ENCODE assay signal across 7 cellular contexts in genomic region chr7:99407849-99408346, GRCh38. TPM values are rescaled to one million over a fixed set of nuclear protein-coding genes. Genes with fewer than 3 reads are reported as not detected.
A peak's percentile ranks its signal among the peaks of the same experiment; 100 is the strongest.
DNase-seq lines count a peak whose midpoint lies in the region; ATAC-seq, FAIRE-seq and TF ChIP-seq lines count a peak whose summit lies in the region.

No MANE protein-coding gene starts in this region.

- peak overlapping the region; percentile 95 for H3K9ac ChIP-seq in SU-DHL-6 (ENCODE audit: low read length)

- H2AFZ ChIP-seq in SU-DHL-6 (ENCODE audit: low read depth, low read length, severe bottlenecking) = peak overlapping the region; percentile 85

- ATAC-seq in HG02970 (IDR thresholded peaks at IDR 0.05; ENCODE audit: low FRiP score, unreplicated experiment) = peak; percentile 3

- H3K4me3 ChIP-seq in SU-DHL-6 (ENCODE audit: insufficient read depth, low read length, poor library complexity, severe bottlenecking) (peak overlapping the region; percentile 73), skin epidermis (peak overlapping the region; percentile 61 to 98 (median 90))

- peak; percentile 16 for DNase-seq in G401 (ENCODE audit: low spot score)
- DNase-seq in T47D (ENCODE audit: low read depth in 1 of 2, low spot score in 1 of 2) = peak; percentile 48 to 66
- DNase-seq in inferior parietal cortex (ENCODE audit: extremely low spot score) = peak; percentile 28
- no peak for DNase-seq in D721Med (ENCODE audit: insufficient read length, low spot score)

- TF ChIP-seq CTCF in SU-DHL-6 (IDR thresholded peaks at IDR 0.05; ENCODE audit: insufficient read depth, low read length, poor library complexity, severe bottlenecking) (no peak), D721Med (IDR thresholded peaks at IDR 0.05; ENCODE audit: insufficient read depth, missing control alignments) (no peak)

- H3K36me3 ChIP-seq in SU-DHL-6 (ENCODE audit: low read length) = peaks cover 16% of the 10 kb centered on the region; the same call in 1 of the 2 replicates

- no peaks in the 10 kb centered on the region for H3K9me3 ChIP-seq in SU-DHL-6 (ENCODE audit: insufficient read depth, low read length)

- H3K27me3 ChIP-seq in SU-DHL-6 (ENCODE audit: low read length) = no peaks in the 10 kb centered on the region

- FAIRE-seq in D721Med (lab: Jason Lieb, UNC) = no peak

- H3K79me2 ChIP-seq in SU-DHL-6 (ENCODE audit: insufficient read depth, low read length) = peaks cover 71% of the 10 kb centered on the region

- peaks cover 6% of the 10 kb centered on the region for H3F3A ChIP-seq in SU-DHL-6 (ENCODE audit: insufficient read depth)

- H3K27ac ChIP-seq in SU-DHL-6 (ENCODE audit: low read depth, low read length) (peak overlapping the region; percentile 83), skin epidermis (peak overlapping the region; percentile 83 to 99 (median 98))

- no peaks in the 10 kb centered on the region for H3K9me2 ChIP-seq in SU-DHL-6 (replicated peaks; ENCODE audit: insufficient read depth, low read length)

- H3K4me2 ChIP-seq in SU-DHL-6 (ENCODE audit: low read depth, low read length, poor library complexity, severe bottlenecking) = peak overlapping the region; percentile 85

- no peaks in the 10 kb centered on the region; the same call in 1 of the 2 replicates for H4K20me1 ChIP-seq in SU-DHL-6 (ENCODE audit: low read depth, low read length)

- in situ Hi-C loops in G401 (cut with HindIII; ENCODE audit: low sequenced_read_pairs) = no loop called here
- in situ Hi-C loops in T47D (cut with HindIII; ENCODE audit: low pct_unique_long_range_greater_than_20kb, low sequenced_read_pairs) = no loop called here

RNA-seq across cellular contexts. Expression of gene PDAP1, which starts 0.5 kb away (rescaled TPM):
- 169 and 215 TPM in 2 replicates for total RNA-seq in G401 (2014; rRNA removed; shearing (Covaris generic))

RNA-seq across cellular contexts. Expression of gene BUD31, which starts 0.9 kb away (rescaled TPM):
- total RNA-seq in G401 (2014; rRNA removed; shearing (Covaris generic)) = 91.6 and 96.3 TPM in 2 replicates

RNA-seq across cellular contexts. Expression of gene PTCD1, which starts 30.7 kb away (rescaled TPM):
- 10.9 and 28.1 TPM in 2 replicates for total RNA-seq in G401 (2014; rRNA removed; shearing (Covaris generic))

RNA-seq across cellular contexts. Expression of gene CPSF4, which starts 30.8 kb away (rescaled TPM):
- 57.0 and 59.3 TPM in 2 replicates for total RNA-seq in G401 (2014; rRNA removed; shearing (Covaris generic))

RNA-seq across cellular contexts. Expression of gene ARPC1B, which starts 33.4 kb away (rescaled TPM):
- total RNA-seq in G401 (2014; rRNA removed; shearing (Covaris generic)) = 281 and 284 TPM in 2 replicates
